In the genomic region with DNA sequence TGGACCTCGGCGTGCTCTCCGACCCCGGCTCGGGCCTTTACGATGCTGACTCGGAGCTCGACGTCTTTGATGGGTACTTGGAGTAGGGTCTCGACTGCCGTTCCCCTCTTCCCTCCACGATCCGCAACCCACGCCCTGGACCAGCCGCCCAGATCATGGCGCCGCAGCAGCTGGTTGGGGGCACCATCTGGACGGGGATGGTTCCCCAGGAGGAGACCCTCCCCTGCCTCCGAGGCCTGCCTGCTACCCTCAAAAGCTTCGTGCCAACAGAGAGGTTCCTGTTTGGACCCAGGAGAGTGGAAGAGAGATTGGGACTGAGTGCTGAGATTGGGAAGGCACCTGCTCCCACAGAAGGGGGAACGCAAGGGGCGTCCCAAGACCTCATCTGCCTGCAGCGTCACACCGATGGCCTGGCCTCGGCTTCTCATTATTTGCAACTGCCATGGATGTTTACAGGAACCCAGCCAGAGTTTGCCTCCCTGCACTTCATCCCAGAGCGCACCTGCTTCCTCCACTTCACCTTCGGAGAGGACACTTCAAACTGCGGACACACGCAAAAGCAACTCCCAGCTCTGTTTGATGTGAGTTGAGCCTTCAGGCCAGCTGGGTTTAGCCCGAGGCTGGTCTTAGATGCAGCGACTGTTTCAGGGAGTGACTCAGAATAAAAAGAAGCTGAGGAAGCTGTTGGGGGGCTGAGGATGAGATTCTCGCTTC, we compare ENCODE assay signal across 12 cellular contexts. TPM values are rescaled to one million over a fixed set of nuclear protein-coding genes. Genes with fewer than 3 reads are reported as not detected.
DNase-seq lines count a peak whose midpoint lies in the region; ATAC-seq and TF ChIP-seq lines count a peak whose summit lies in the region.
"Not testable (repeated sequence)": the region's sequence is repeated elsewhere in the genome, so short reads cannot be mapped to it uniquely, and the experiment has no call there.
"Had no signal": no experiment of that assay in that cellular context is flagged by ENCODE, and none has a peak within 500 bp of the region (broad histone marks: within the 10 kb centered on the region; RNA-seq: fewer than 3 reads in every experiment).

No MANE protein-coding gene starts in this region.

- not testable (repeated sequence) for H3K9me3 Mint-ChIP-seq in activated CD4-positive, alpha-beta memory T cell treated with anti-CD3 and anti-CD28 coated beads for 36 hours

- H3K9me3 ChIP-seq in adrenal gland (replicated peaks in 1 of 3); lung (ENCODE audit: control insufficient read depth in 2 of 2, insufficient read depth in 1 of 2, low read length in 1 of 2): not testable (repeated sequence)

- H3K27me3 Mint-ChIP-seq in activated CD4-positive, alpha-beta memory T cell treated with anti-CD3 and anti-CD28 coated beads for 36 hours: peaks cover 23% of the 10 kb centered on the region

- peak in 1 of 2 donors; percentile 44 for TF ChIP-seq POLR2A in adrenal gland (IDR thresholded peaks at IDR 0.05)

- peak overlapping the region; percentile 20 for H3K4me3 Mint-ChIP-seq in activated CD4-positive, alpha-beta memory T cell treated with anti-CD3 and anti-CD28 coated beads for 36 hours

- peak overlapping the region in 2 of 4 donors; percentile 13 to 38 for H3K4me3 ChIP-seq in adrenal gland
- not testable (repeated sequence) for H3K4me3 ChIP-seq in lung

- not testable (repeated sequence) for H3K27ac Mint-ChIP-seq in activated CD4-positive, alpha-beta memory T cell treated with anti-CD3 and anti-CD28 coated beads for 36 hours

- POLR2A ChIA-PET in activated CD4-positive, alpha-beta memory T cell treated with anti-CD3 and anti-CD28 coated beads for 36 hours (lab: Charles Lee): not testable (repeated sequence)

- H3K4me1 ChIP-seq in adrenal gland (replicated peaks in 1 of 2); lung (ENCODE audit: control insufficient read depth in 2 of 2, insufficient read depth in 2 of 2, low read length in 2 of 2): not testable (repeated sequence)

- not testable (repeated sequence) for H3K36me3 Mint-ChIP-seq in activated CD4-positive, alpha-beta memory T cell treated with anti-CD3 and anti-CD28 coated beads for 36 hours

- not testable (repeated sequence) for H3K4me1 Mint-ChIP-seq in activated CD4-positive, alpha-beta memory T cell treated with anti-CD3 and anti-CD28 coated beads for 36 hours (ENCODE audit: low read depth)

- TF ChIP-seq CTCF in adrenal gland (IDR thresholded peaks at IDR 0.05): peak in 1 of 6 experiments; percentile 30
- TF ChIP-seq CTCF in lung (IDR thresholded peaks at IDR 0.05; ENCODE audit: control extremely low read depth, extremely low read depth): not testable (repeated sequence)

- DNase-seq in COLO668 (lab: John Stamatoyannopoulos, UW; ENCODE audit: unreplicated experiment) (peak; percentile 82), MV-4-11 (lab: John Stamatoyannopoulos, UW) (peak; percentile 51), NCI-H82 (lab: John Stamatoyannopoulos, UW) (peak; percentile 6), adrenal gland (peak in 6 of 7 donors; percentile 19 to 55 (median 34)), lung (ENCODE audit: low spot score) (peak; percentile 44)
- DNase-seq in activated CD4-positive, alpha-beta memory T cell treated with anti-CD3 and anti-CD28 coated beads for 36 hours: peak; percentile 38
- not testable (repeated sequence) for DNase-seq in Right ventricle myocardium superior
- peak; percentile 28 for DNase-seq in stimulated activated CD8-positive, alpha-beta memory T cell treated with anti-CD3 and anti-CD28 coated beads, Interleukin-4, amount 100 ng/mL, for 48 hours

- H3K36me3 ChIP-seq in adrenal gland (replicated peaks in 1 of 2); lung (ENCODE audit: control insufficient read depth in 2 of 2, insufficient read depth in 2 of 2, low read length in 2 of 2): not testable (repeated sequence)

- H3K27ac ChIP-seq in adrenal gland: peak overlapping the region in 4 of 5 donors; percentile 52 to 66 (median 62)
- H3K27ac ChIP-seq in lung (ENCODE audit: low read depth in 1 of 2, low read length in 1 of 2): not testable (repeated sequence)

- intact Hi-C loops in activated CD4-positive, alpha-beta memory T cell treated with anti-CD3 and anti-CD28 coated beads for 36 hours (cut with micrococcal nuclease); adrenal gland (cut with DNase I); Right ventricle myocardium superior (cut with DNase I): not testable (repeated sequence)

- CTCF ChIA-PET in activated CD4-positive, alpha-beta memory T cell treated with anti-CD3 and anti-CD28 coated beads for 36 hours (lab: Charles Lee): interaction anchor here (0.6 kb wide), 1 partner anchor 25 kb away, joined by 3 read pairs; no protein-coding TSS in a partner anchor

- not testable (repeated sequence) for H3K27me3 ChIP-seq in adrenal gland; lung (ENCODE audit: control insufficient read depth, insufficient read depth)

- WGBS in adrenal gland, 4 donors: 17 to 51% (median 26%) methylated on average over 9 to 21 of the region's 32 CpGs
- WGBS in lung, 2 donors: 14 to 26% methylated on average over 20 to 23 of the region's 32 CpGs

- ATAC-seq in Right ventricle myocardium superior (ENCODE audit: poor library complexity): peak; percentile 58
- peak; percentile 27 for ATAC-seq in lung (ENCODE audit: insufficient read depth, low FRiP score)

RNA-seq across cellular contexts. Expression of a gene that starts 58.9 kb away (rescaled TPM):
- not detected for total RNA-seq in activated CD4-positive, alpha-beta memory T cell treated with anti-CD3 and anti-CD28 coated beads for 36 hours
- total RNA-seq in adrenal gland (not detected), Right ventricle myocardium superior (not detected), lung (not detected)
- polyA plus RNA-seq in adrenal gland (not detected), lung (not detected)
- total RNA-seq: body of pancreas, left colon, ovary, tibial nerve had no signal
- polyA plus RNA-seq: ovary had no signal
